In the genomic region with DNA sequence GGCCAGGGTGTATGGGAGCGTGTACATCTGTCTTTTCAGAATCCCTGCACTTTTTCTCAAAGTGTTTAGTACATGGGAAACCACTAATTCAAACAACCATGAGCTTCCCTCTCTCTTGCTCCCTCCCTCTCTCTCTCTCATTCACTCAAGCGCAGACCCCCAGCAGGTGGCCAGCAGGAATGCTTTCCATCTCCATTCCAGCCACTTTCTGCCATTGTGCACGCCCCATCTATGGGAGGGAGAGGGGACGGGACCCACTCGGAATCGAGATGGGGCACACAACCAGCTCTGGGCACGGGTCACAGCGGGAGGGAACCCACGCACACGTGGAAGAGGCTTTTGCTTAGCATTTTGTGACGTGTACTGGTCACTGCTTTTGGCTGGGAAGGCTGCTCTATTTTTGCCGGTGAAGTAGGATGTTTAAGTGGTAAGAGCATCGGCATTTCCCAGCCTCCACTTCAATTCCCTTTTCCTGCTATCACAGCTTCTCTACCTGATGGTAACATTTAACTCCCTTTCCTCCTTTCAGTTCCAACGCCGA, we compare ENCODE assay signal across 1 cellular context.
TF ChIP-seq lines count a peak whose summit lies in the region.

No MANE protein-coding gene starts in this region.

TF ChIP-seq in GM23338, 12 proteins besides CTCF, POLR2A, EP300 and RAD21 (continued from another document):
- TF ChIP-seq, protein P1, sequence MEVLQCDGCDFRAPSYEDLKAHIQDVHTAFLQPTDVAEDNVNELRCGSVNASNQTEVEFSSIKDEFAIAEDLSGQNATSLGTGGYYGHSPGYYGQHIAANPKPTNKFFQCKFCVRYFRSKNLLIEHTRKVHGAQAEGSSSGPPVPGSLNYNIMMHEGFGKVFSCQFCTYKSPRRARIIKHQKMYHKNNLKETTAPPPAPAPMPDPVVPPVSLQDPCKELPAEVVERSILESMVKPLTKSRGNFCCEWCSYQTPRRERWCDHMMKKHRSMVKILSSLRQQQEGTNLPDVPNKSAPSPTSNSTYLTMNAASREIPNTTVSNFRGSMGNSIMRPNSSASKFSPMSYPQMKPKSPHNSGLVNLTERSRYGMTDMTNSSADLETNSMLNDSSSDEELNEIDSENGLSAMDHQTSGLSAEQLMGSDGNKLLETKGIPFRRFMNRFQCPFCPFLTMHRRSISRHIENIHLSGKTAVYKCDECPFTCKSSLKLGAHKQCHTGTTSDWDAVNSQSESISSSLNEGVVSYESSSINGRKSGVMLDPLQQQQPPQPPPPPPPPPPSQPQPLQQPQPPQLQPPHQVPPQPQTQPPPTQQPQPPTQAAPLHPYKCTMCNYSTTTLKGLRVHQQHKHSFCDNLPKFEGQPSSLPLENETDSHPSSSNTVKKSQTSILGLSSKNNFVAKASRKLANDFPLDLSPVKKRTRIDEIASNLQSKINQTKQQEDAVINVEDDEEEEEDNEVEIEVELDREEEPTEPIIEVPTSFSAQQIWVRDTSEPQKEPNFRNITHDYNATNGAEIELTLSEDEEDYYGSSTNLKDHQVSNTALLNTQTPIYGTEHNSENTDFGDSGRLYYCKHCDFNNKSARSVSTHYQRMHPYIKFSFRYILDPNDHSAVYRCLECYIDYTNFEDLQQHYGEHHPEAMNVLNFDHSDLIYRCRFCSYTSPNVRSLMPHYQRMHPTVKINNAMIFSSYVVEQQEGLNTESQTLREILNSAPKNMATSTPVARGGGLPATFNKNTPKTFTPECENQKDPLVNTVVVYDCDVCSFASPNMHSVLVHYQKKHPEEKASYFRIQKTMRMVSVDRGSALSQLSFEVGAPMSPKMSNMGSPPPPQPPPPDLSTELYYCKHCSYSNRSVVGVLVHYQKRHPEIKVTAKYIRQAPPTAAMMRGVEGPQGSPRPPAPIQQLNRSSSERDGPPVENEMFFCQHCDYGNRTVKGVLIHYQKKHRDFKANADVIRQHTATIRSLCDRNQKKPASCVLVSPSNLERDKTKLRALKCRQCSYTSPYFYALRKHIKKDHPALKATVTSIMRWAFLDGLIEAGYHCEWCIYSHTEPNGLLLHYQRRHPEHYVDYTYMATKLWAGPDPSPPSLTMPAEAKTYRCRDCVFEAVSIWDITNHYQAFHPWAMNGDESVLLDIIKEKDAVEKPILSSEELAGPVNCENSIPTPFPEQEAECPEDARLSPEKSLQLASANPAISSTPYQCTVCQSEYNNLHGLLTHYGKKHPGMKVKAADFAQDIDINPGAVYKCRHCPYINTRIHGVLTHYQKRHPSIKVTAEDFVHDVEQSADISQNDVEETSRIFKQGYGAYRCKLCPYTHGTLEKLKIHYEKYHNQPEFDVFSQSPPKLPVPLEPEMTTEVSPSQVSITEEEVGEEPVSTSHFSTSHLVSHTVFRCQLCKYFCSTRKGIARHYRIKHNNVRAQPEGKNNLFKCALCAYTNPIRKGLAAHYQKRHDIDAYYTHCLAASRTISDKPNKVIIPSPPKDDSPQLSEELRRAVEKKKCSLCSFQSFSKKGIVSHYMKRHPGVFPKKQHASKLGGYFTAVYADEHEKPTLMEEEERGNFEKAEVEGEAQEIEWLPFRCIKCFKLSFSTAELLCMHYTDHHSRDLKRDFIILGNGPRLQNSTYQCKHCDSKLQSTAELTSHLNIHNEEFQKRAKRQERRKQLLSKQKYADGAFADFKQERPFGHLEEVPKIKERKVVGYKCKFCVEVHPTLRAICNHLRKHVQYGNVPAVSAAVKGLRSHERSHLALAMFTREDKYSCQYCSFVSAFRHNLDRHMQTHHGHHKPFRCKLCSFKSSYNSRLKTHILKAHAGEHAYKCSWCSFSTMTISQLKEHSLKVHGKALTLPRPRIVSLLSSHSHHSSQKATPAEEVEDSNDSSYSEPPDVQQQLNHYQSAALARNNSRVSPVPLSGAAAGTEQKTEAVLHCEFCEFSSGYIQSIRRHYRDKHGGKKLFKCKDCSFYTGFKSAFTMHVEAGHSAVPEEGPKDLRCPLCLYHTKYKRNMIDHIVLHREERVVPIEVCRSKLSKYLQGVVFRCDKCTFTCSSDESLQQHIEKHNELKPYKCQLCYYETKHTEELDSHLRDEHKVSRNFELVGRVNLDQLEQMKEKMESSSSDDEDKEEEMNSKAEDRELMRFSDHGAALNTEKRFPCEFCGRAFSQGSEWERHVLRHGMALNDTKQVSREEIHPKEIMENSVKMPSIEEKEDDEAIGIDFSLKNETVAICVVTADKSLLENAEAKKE (CRISPR knock-in tag; IDR thresholded peaks at IDR 0.05): no peak
- no peak for TF ChIP-seq CREB1 (CRISPR knock-in tag; IDR thresholded peaks at IDR 0.05; ENCODE audit: low read depth)
- TF ChIP-seq, protein P2, sequence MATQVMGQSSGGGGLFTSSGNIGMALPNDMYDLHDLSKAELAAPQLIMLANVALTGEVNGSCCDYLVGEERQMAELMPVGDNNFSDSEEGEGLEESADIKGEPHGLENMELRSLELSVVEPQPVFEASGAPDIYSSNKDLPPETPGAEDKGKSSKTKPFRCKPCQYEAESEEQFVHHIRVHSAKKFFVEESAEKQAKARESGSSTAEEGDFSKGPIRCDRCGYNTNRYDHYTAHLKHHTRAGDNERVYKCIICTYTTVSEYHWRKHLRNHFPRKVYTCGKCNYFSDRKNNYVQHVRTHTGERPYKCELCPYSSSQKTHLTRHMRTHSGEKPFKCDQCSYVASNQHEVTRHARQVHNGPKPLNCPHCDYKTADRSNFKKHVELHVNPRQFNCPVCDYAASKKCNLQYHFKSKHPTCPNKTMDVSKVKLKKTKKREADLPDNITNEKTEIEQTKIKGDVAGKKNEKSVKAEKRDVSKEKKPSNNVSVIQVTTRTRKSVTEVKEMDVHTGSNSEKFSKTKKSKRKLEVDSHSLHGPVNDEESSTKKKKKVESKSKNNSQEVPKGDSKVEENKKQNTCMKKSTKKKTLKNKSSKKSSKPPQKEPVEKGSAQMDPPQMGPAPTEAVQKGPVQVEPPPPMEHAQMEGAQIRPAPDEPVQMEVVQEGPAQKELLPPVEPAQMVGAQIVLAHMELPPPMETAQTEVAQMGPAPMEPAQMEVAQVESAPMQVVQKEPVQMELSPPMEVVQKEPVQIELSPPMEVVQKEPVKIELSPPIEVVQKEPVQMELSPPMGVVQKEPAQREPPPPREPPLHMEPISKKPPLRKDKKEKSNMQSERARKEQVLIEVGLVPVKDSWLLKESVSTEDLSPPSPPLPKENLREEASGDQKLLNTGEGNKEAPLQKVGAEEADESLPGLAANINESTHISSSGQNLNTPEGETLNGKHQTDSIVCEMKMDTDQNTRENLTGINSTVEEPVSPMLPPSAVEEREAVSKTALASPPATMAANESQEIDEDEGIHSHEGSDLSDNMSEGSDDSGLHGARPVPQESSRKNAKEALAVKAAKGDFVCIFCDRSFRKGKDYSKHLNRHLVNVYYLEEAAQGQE (IDR thresholded peaks at IDR 0.05; ENCODE audit: unreplicated experiment): no peak
- TF ChIP-seq EZH2phosphoT487 (IDR thresholded peaks at IDR 0.05; ENCODE audit: unreplicated experiment): no peak
- no peak for TF ChIP-seq JUNB (IDR thresholded peaks at IDR 0.05; ENCODE audit: unreplicated experiment)
TF ChIP-seq in GM23338: peak in this region for 0.
